ENCODE assay signal across 19 cellular contexts in the genomic region with DNA sequence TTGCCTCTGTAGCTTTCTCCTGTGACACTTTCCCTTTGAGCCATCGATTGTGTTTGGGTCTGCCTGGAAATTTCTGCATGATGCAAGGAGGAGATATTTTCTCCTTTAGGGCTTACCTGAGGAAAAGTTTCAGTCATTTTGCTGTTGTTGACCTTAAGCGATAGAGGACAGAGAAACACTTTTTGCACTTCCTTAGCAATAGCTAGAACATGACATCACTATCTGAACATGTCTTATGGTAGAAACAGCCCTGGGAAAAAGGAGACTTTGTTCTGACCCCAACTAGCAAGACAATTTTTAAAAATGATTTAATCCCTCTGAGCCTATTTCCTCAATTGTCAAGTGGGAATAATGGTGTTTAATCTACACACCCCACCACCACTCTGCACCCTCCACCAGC. TPM values are rescaled to one million over a fixed set of nuclear protein-coding genes. Genes with fewer than 3 reads are reported as not detected.
DNase-seq lines count a peak whose midpoint lies in the region; ATAC-seq, FAIRE-seq and TF ChIP-seq lines count a peak whose summit lies in the region.
"Had no signal": no experiment of that assay in that cellular context is flagged by ENCODE, and none has a peak within 500 bp of the region (broad histone marks: within the 10 kb centered on the region; RNA-seq: fewer than 3 reads in every experiment).

No MANE protein-coding gene starts in this region.

- 93% methylated on average over 2 of the region's 2 CpGs for WGBS in GM12878 (ENCODE audit: insufficient coverage, insufficient replicate concordance, low lambda C conversion rate, missing lambda C conversion rate)
- 64% methylated on average over 2 of the region's 2 CpGs for WGBS in smooth muscle cell (ENCODE audit: low lambda C conversion rate)

- POLR2A ChIA-PET in GM12878 (lab: Charles Lee): interaction anchor here (1.0 to 1.3 kb wide), 3 partner anchors 9 to 22 kb away, joined by 3 to 5 read pairs (median 3); partner anchors contain the start of gene FILIP1
- POLR2A ChIA-PET in activated CD4-positive, alpha-beta memory T cell treated with anti-CD3 and anti-CD28 coated beads, Interleukin-2, amount 10 ng/mL, durations not matched to agents 7 days and 5 days (lab: Charles Lee): no interaction called here

- H3K9me3 Mint-ChIP-seq in GM23338: no peaks in the 10 kb centered on the region
- H3K9me3 Mint-ChIP-seq in activated CD4-positive, alpha-beta memory T cell treated with anti-CD3 and anti-CD28 coated beads, Interleukin-2, amount 10 ng/mL, durations not matched to agents 7 days and 5 days: no peaks in the 10 kb centered on the region

- H3K4me3 ChIP-seq in GM23338 (no peak overlapping the region), GM12878 (no peak overlapping the region), fibroblast of villous mesenchyme (ENCODE audit: low read depth, low read length) (no peak overlapping the region), smooth muscle cell (no peak overlapping the region)
- H3K4me3 ChIP-seq: GM23248 had no signal

- H3K36me3 Mint-ChIP-seq in GM23338 (ENCODE audit: low read depth): no peaks in the 10 kb centered on the region
- no peaks in the 10 kb centered on the region for H3K36me3 Mint-ChIP-seq in activated CD4-positive, alpha-beta memory T cell treated with anti-CD3 and anti-CD28 coated beads, Interleukin-2, amount 10 ng/mL, durations not matched to agents 7 days and 5 days (ENCODE audit: low read depth)

- H3K27ac Mint-ChIP-seq in GM23338: no peak overlapping the region
- H3K27ac Mint-ChIP-seq in activated CD4-positive, alpha-beta memory T cell treated with anti-CD3 and anti-CD28 coated beads, Interleukin-2, amount 10 ng/mL, durations not matched to agents 7 days and 5 days: no peak overlapping the region

- RAD21 ChIA-PET in GM12878 (lab: Charles Lee; ENCODE audit: unreplicated experiment): interaction anchor here (0.6 to 3.0 kb wide), 5 partner anchors 14 to 141 kb away, joined by 3 to 30 read pairs (median 6); no protein-coding TSS in a partner anchor

- H3K9me3 ChIP-seq in GM12878 (replicated peaks; ENCODE audit: control insufficient read depth, insufficient read depth, low read length) (no peaks in the 10 kb centered on the region; the same call in 1 of the 3 replicates), smooth muscle cell (replicated peaks; ENCODE audit: low read depth) (no peaks in the 10 kb centered on the region)

- H3K4me3 Mint-ChIP-seq in GM23338: no peak overlapping the region
- no peak overlapping the region for H3K4me3 Mint-ChIP-seq in activated CD4-positive, alpha-beta memory T cell treated with anti-CD3 and anti-CD28 coated beads, Interleukin-2, amount 10 ng/mL, durations not matched to agents 7 days and 5 days

- SMC1A ChIA-PET in GM12878 (lab: Charles Lee; ENCODE audit: uncharacterized antibody, unreplicated experiment): interaction anchor here (0.6 to 2.8 kb wide), 9 partner anchors 8 to 292 kb away, joined by 3 to 35 read pairs (median 5); partner anchors contain the start of gene FILIP1

- H3K27me3 ChIP-seq in GM23338 (ENCODE audit: insufficient read depth): no peaks in the 10 kb centered on the region
- H3K27me3 ChIP-seq in GM12878 (replicated peaks in 1 of 2; ENCODE audit: control insufficient read depth in 2 of 2, insufficient read depth in 2 of 2, low read length in 1 of 2): no peaks in the 10 kb centered on the region
- no peaks in the 10 kb centered on the region for H3K27me3 ChIP-seq in smooth muscle cell (ENCODE audit: low read depth)

- H3K27me3 Mint-ChIP-seq in GM23338 (ENCODE audit: insufficient read depth, low read depth, poor library complexity): peaks cover 7% of the 10 kb centered on the region
- peaks cover 13% of the 10 kb centered on the region for H3K27me3 Mint-ChIP-seq in activated CD4-positive, alpha-beta memory T cell treated with anti-CD3 and anti-CD28 coated beads, Interleukin-2, amount 10 ng/mL, durations not matched to agents 7 days and 5 days

- TF ChIP-seq EP300 in GM12878 (IDR thresholded peaks at IDR 0.05; ENCODE audit: borderline replicate concordance in 1 of 2, control insufficient read depth in 1 of 2, low read depth in 2 of 2, low read length in 2 of 2): no peak

- peaks cover 15% of the 10 kb centered on the region for H3K4me1 ChIP-seq in GM23338 (ENCODE audit: insufficient read depth)
- no peaks in the 10 kb centered on the region for H3K4me1 ChIP-seq in GM12878 (ENCODE audit: control insufficient read depth, insufficient read depth, low read length)
- H3K4me1 ChIP-seq in smooth muscle cell (ENCODE audit: low read depth): no peaks in the 10 kb centered on the region

- no peak for TF ChIP-seq RAD21 in GM12878 (IDR thresholded peaks at IDR 0.05; ENCODE audit: insufficient read depth, low read depth, low read length)

- H3K4me2 ChIP-seq in GM23338 (no peak overlapping the region), GM12878 (ENCODE audit: control insufficient read depth, insufficient read depth) (no peak overlapping the region), smooth muscle cell (peak overlapping the region; percentile 45)

- FAIRE-seq in GM12878 (lab: Jason Lieb, UNC): no peak
- FAIRE-seq: GM19239 had no signal

- BruUV-seq in GM12878 (replicated peaks; lab: Mats Ljungman, UMichigan): no TSS peak

- CTCF ChIA-PET in GM12878 (lab: Yijun Ruan, JAX): interaction anchor here (1.5 to 4.7 kb wide), 6 partner anchors 10 to 237 kb away, joined by 6 to 68 read pairs (median 22); partner anchors contain the start of gene FILIP1
- CTCF ChIA-PET in activated CD4-positive, alpha-beta memory T cell treated with anti-CD3 and anti-CD28 coated beads, Interleukin-2, amount 10 ng/mL, durations not matched to agents 7 days and 5 days (lab: Charles Lee): no interaction called here

- intact Hi-C loops in GM12878 (cut with micrococcal nuclease; ENCODE audit: unreplicated experiment): no loop called here

- no peak for DNase-seq in GM23338 (ENCODE audit: low spot score)
- no peak for DNase-seq in GM12878 (ENCODE audit: low read depth, low spot score)
- peak; percentile 24 for DNase-seq in fibroblast of villous mesenchyme (ENCODE audit: low read depth)
- DNase-seq in smooth muscle cell (lab: John Stamatoyannopoulos, UW; ENCODE audit: unreplicated experiment): no peak
- DNase-seq in activated CD4-positive, alpha-beta memory T cell treated with anti-CD3 and anti-CD28 coated beads, Interleukin-2, amount 10 ng/mL, durations not matched to agents 7 days and 5 days: no peak
- DNase-seq: EL, GM23248, KBM-7, NCI-H146, NCI-H2107, NCI-H226, NCI-H526, RPMI8226 had no signal

- H3K36me3 ChIP-seq in GM23338 (ENCODE audit: insufficient read depth): no peaks in the 10 kb centered on the region
- no peaks in the 10 kb centered on the region for H3K36me3 ChIP-seq in GM12878 (ENCODE audit: control insufficient read depth in 2 of 2, insufficient read depth in 2 of 2, low read length in 1 of 2)
- no peaks in the 10 kb centered on the region for H3K36me3 ChIP-seq in smooth muscle cell (ENCODE audit: low read depth)

- H2AFZ ChIP-seq in GM23338 (peak overlapping the region; percentile 3; the same call in 1 of the 2 replicates), GM12878 (ENCODE audit: control insufficient read depth, low read depth, low read length) (no peak overlapping the region), smooth muscle cell (ENCODE audit: low read depth) (peak overlapping the region; percentile 81)
- H2AFZ ChIP-seq: GM23248 had no signal

- H3K27ac ChIP-seq in GM23338 (ENCODE audit: low read depth) (no peak overlapping the region), GM12878 (ENCODE audit: control insufficient read depth, insufficient read depth) (no peak overlapping the region), smooth muscle cell (ENCODE audit: low read depth) (peak overlapping the region; percentile 17)
- H3K27ac ChIP-seq: GM23248, HL-60 had no signal

- TF ChIP-seq POLR2A in GM12878 (IDR thresholded peaks at IDR 0.05; ENCODE audit: low read depth, low read length): no peak

- no peaks in the 10 kb centered on the region for H3K79me2 ChIP-seq in GM23338 (replicated peaks; ENCODE audit: insufficient read depth)
- no peaks in the 10 kb centered on the region for H3K79me2 ChIP-seq in GM12878 (ENCODE audit: control insufficient read depth, insufficient read depth, low read length)
- no peaks in the 10 kb centered on the region for H3K79me2 ChIP-seq in smooth muscle cell (ENCODE audit: low read depth)

- H3F3A ChIP-seq in GM23338 (replicated peaks; ENCODE audit: low read depth): no peaks in the 10 kb centered on the region
- H3F3A ChIP-seq in smooth muscle cell (ENCODE audit: low read depth): no peaks in the 10 kb centered on the region

- H4K20me1 ChIP-seq in GM23338 (replicated peaks; ENCODE audit: insufficient read depth): no peaks in the 10 kb centered on the region
- no peaks in the 10 kb centered on the region for H4K20me1 ChIP-seq in GM12878 (ENCODE audit: control insufficient read depth, insufficient read depth)
- H4K20me1 ChIP-seq in smooth muscle cell (ENCODE audit: low read depth): no peaks in the 10 kb centered on the region

- H3K9ac ChIP-seq in GM12878 (ENCODE audit: control insufficient read depth, insufficient read depth, low read length): no peak overlapping the region
- no peak overlapping the region for H3K9ac ChIP-seq in smooth muscle cell (ENCODE audit: low read depth)
- H3K9ac ChIP-seq: GM23248 had no signal

- ATAC-seq in GM23338: no peak
- ATAC-seq in GM12878: peak; percentile 38; the same call in 1 of the 3 replicates
- ATAC-seq in GM18511 (IDR thresholded peaks at IDR 0.05; ENCODE audit: unreplicated experiment): no peak
- ATAC-seq in HG02798 (IDR thresholded peaks at IDR 0.05; ENCODE audit: poor library complexity, unreplicated experiment): no peak

- TF ChIP-seq CTCF in GM23338 (conservative IDR thresholded peaks at IDR 0.05; ENCODE audit: low read depth in 2 of 2) (no peak), GM12878 (IDR thresholded peaks at IDR 0.05 in 2 of 3, conservative IDR thresholded peaks at IDR 0.05 in 1 of 3; ENCODE audit: control insufficient read depth in 2 of 3, extremely low read depth in 1 of 3, insufficient read depth in 1 of 3, low read depth in 3 of 3, low read length in 3 of 3) (no peak), fibroblast of villous mesenchyme (IDR thresholded peaks at IDR 0.05; ENCODE audit: insufficient read depth, low read depth, low read length) (no peak), smooth muscle cell (IDR thresholded peaks at IDR 0.05; ENCODE audit: borderline replicate concordance, insufficient read depth, poor library complexity, severe bottlenecking) (no peak)

- in situ Hi-C loops in GM12878 (cut with MboI): no loop called here

- peaks cover 21% of the 10 kb centered on the region for H3K4me1 Mint-ChIP-seq in GM23338
- H3K4me1 Mint-ChIP-seq in activated CD4-positive, alpha-beta memory T cell treated with anti-CD3 and anti-CD28 coated beads, Interleukin-2, amount 10 ng/mL, durations not matched to agents 7 days and 5 days: no peaks in the 10 kb centered on the region

- peaks cover 4% of the 10 kb centered on the region; the same call in 1 of the 2 replicates for H3K9me2 ChIP-seq in GM23338 (ENCODE audit: insufficient read depth)

RNA-seq across cellular contexts. Expression of gene FILIP1, which starts 9.7 kb away (rescaled TPM):
- 3.4 and 3.7 TPM in 2 replicates for total RNA-seq in GM23338 (2014; rRNA removed; shearing (Covaris generic))
- polyA plus RNA-seq in GM23338 (2016; fragmentation: Nextera tagmentation; extraction: Ambion mirVana) (4.7 and 6.4 TPM in 2 replicates), GM12878 (2011; rRNA removed) (2.0 and 3.1 TPM in 2 replicates), GM12878 (2014; fragmentation: Illumina TruSeq; extraction: Trizol) (0.48 and 0.74 TPM in 2 replicates), GM12878 (2014; fragmentation: Nextera tagmentation; extraction: Ambion mirVana) (under 1 TPM; 0.23 to 0.33 TPM), GM12878 (2014; rRNA removed) (0.25 and 0.32 TPM in 2 replicates), GM12878 (2016; fragmentation: Nextera tagmentation; extraction: Ambion mirVana) (under 1 TPM; 0.29 to 0.40 TPM), smooth muscle cell (2.1 and 3.0 TPM in 2 replicates)
- 2.8 and 3.3 TPM in 2 replicates for total RNA-seq in GM12878 (2013; cell fraction: nucleolus; rRNA removed)
- total RNA-seq in GM12878 (2014; rRNA removed) (0.56 and 0.71 TPM in 2 replicates), GM12878 (2014; rRNA removed; fragmentation: Illumina TruSeq; extraction: Trizol) (0.92 and 0.98 TPM in 2 replicates), GM12878 (2021) (0.43 and 0.54 TPM in 2 replicates), fibroblast of villous mesenchyme (0.32 and 0.43 TPM in 2 replicates), smooth muscle cell (3.5 and 4.4 TPM in 2 replicates)
- 0.14 TPM for polyA plus RNA-seq in GM12878 (2011; ENCODE audit: low read depth)
- polyA plus RNA-seq in GM12878 (2011; cell fraction: cytosol; rRNA removed): 1.0 and 1.2 TPM in 2 replicates
- 1.0 and 1.3 TPM in 2 replicates for polyA plus RNA-seq in GM12878 (2011; cell fraction: nucleus; rRNA removed)
- 0.15 and 0.25 TPM in 2 replicates for polyA plus RNA-seq in GM12878 (2012)
- 2.9 and 3.3 TPM in 2 replicates for polyA minus RNA-seq in GM12878 (2011; rRNA and poly(A)+ RNA removed)
- polyA minus RNA-seq in GM12878 (2011; cell fraction: cytosol; rRNA and poly(A)+ RNA removed): 0.94 and 1.2 TPM in 2 replicates
- polyA minus RNA-seq in GM12878 (2011; cell fraction: nucleus; rRNA and poly(A)+ RNA removed): 1.3 and 1.5 TPM in 2 replicates
- not detected for total RNA-seq in activated CD4-positive, alpha-beta memory T cell treated with anti-CD3 and anti-CD28 coated beads, Interleukin-2, amount 10 ng/mL, durations not matched to agents 7 days and 5 days
- total RNA-seq: OCI-LY7, SK-MEL-5 had no signal
- polyA plus RNA-seq: GM23248 had no signal
